ENCODE assay signal across 34 cellular contexts in the genomic region with DNA sequence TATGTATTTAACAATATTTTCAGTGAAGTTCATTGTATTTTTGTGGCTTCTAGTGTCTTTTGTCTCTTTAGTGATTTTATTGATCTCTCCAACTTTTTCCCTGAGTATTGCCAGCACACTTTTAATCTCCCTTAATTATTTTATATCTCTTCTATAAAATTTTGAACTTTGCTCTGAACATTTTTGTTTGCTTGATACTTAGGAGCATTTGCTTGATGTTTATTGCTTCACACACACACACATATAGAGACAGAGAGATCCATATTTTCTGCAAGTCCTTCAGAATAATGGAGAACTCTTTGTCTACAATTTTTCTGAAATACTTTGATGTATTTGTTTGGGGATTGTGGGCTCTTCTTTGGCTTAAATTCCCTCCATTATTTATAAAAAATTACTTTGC.
"Had no signal": no experiment of that assay in that cellular context is flagged by ENCODE, and none has a peak within 500 bp of the region (broad histone marks: within the 10 kb centered on the region; RNA-seq: fewer than 3 reads in every experiment).

No MANE protein-coding gene starts in this region.

- H3K27ac ChIP-seq: adrenal gland, body of pancreas, cardiac muscle cell, coronary artery, dorsolateral prefrontal cortex, esophagus muscularis mucosa, foreskin keratinocyte, gastrocnemius medialis, heart left ventricle, WERI-Rb-1 had no signal

- H3K27me3 ChIP-seq: adrenal gland, body of pancreas, cardiac muscle cell, dorsolateral prefrontal cortex, esophagus muscularis mucosa, foreskin keratinocyte, gastrocnemius medialis, heart left ventricle had no signal

- H3K4me3 ChIP-seq: adrenal gland, body of pancreas, cardiac muscle cell, coronary artery, dorsolateral prefrontal cortex, esophagus muscularis mucosa, gastrocnemius medialis, heart left ventricle had no signal

- H3K36me3 ChIP-seq: adrenal gland, cardiac muscle cell, esophagus muscularis mucosa, gastrocnemius medialis, heart left ventricle, WERI-Rb-1 had no signal

- H3K4me3 Mint-ChIP-seq: activated B cell treated with CpG ODN at 0.5 μM for 24 hours; activated CD4-positive, alpha-beta memory T cell treated with anti-CD3 and anti-CD28 coated beads, Interleukin-2, amount 10 ng/mL, durations not matched to agents 7 days and 5 days; activated naive CD8-positive, alpha-beta T cell; activated T-cell treated with anti-CD3 and anti-CD28 coated beads, Interleukin-2, amount 50 U/mL, for 24 hours; activated T-cell treated with anti-CD3 and anti-CD28 coated beads, Interleukin-2, amount 50 U/mL, for 72 hours; dendritic cell treated with granulocyte-macrophage colony-stimulating factor and Interleukin-4, amounts not matched to agents 40 ng/mL and 50 ng/mL, for 4 days; effector memory CD8-positive, alpha-beta T cell; T-helper 17 cell; T-helper 2 cell treated with Interferon-gamma antibody and Interleukin-4, amounts not matched to agents 5 μg/mL and 100 μg/mL, for 36 hours had no signal

- H3K4me1 ChIP-seq: adrenal gland, body of pancreas, esophagus muscularis mucosa, foreskin keratinocyte, gastrocnemius medialis, heart left ventricle had no signal

- H3K27me3 Mint-ChIP-seq: activated B cell treated with CpG ODN at 0.5 μM for 24 hours; activated CD4-positive, alpha-beta memory T cell treated with anti-CD3 and anti-CD28 coated beads, Interleukin-2, amount 10 ng/mL, durations not matched to agents 7 days and 5 days; activated naive CD8-positive, alpha-beta T cell; activated T-cell treated with anti-CD3 and anti-CD28 coated beads, Interleukin-2, amount 50 U/mL, for 24 hours; dendritic cell treated with granulocyte-macrophage colony-stimulating factor and Interleukin-4, amounts not matched to agents 40 ng/mL and 50 ng/mL, for 4 days; effector memory CD8-positive, alpha-beta T cell; T-helper 17 cell had no signal

- H3K4me1 Mint-ChIP-seq: activated CD4-positive, alpha-beta memory T cell treated with anti-CD3 and anti-CD28 coated beads, Interleukin-2, amount 10 ng/mL, durations not matched to agents 7 days and 5 days; T-helper 17 cell had no signal

- H3K9me3 ChIP-seq: body of pancreas had no signal

- ATAC-seq: activated CD4-positive, CD25-positive, alpha-beta regulatory T cell treated with anti-CD3 and anti-CD28 coated beads, Interleukin-2, amount 50 U/mL, for 24 hours; activated T-cell treated with anti-CD3 and anti-CD28 coated beads, Interleukin-2, amount 50 U/mL, for 72 hours; body of pancreas; effector memory CD8-positive, alpha-beta T cell; foreskin keratinocyte; gastrocnemius medialis; heart left ventricle; T-helper 17 cell had no signal

- DNase-seq: activated B cell treated with CpG ODN at 0.5 μM for 24 hours; activated CD4-positive, alpha-beta memory T cell treated with anti-CD3 and anti-CD28 coated beads, Interleukin-2, amount 10 ng/mL, durations not matched to agents 7 days and 5 days; activated CD4-positive, alpha-beta T cell treated with anti-CD3 and anti-CD28 coated beads for 48 hours; activated CD8-positive, alpha-beta memory T cell treated with anti-CD3 and anti-CD28 coated beads, Interleukin-2, amount 50 U/mL, for 48 hours; activated effector memory CD4-positive, alpha-beta T cell treated with Interleukin-2 at 50 U/mL for 16 hours; activated gamma-delta T cell treated with Interleukin-2 at 50 U/mL for 16 hours; activated naive CD4-positive, alpha-beta T cell treated with anti-CD3 and anti-CD28 coated beads, Interleukin-2, amount 50 U/mL, for 16 hours; activated naive CD4-positive, alpha-beta T cell treated with Interleukin-2 at 50 U/mL for 16 hours; activated T-cell treated with anti-CD3 and anti-CD28 coated beads for 4 hours; activated T-cell treated with anti-CD3 and anti-CD28 coated beads, Interleukin-2, amount 50 U/mL, for 24 hours; activated T-cell treated with anti-CD3 and anti-CD28 coated beads, Interleukin-2, amount 50 U/mL, for 72 hours; adrenal gland; aorta; central memory CD4-positive, alpha-beta T cell; cerebellar nuclear complex; effector memory CD8-positive, alpha-beta T cell; erythroblast; foreskin keratinocyte; gastrocnemius medialis; glutamatergic neuron; heart left ventricle; T-helper 1 cell; T-helper 17 cell; T1000; WERI-Rb-1 had no signal

- H3K27ac Mint-ChIP-seq: activated B cell treated with CpG ODN at 0.5 μM for 24 hours; activated CD4-positive, alpha-beta memory T cell treated with anti-CD3 and anti-CD28 coated beads, Interleukin-2, amount 10 ng/mL, durations not matched to agents 7 days and 5 days; activated naive CD8-positive, alpha-beta T cell; activated T-cell treated with anti-CD3 and anti-CD28 coated beads, Interleukin-2, amount 50 U/mL, for 24 hours; activated T-cell treated with anti-CD3 and anti-CD28 coated beads, Interleukin-2, amount 50 U/mL, for 72 hours; dendritic cell treated with granulocyte-macrophage colony-stimulating factor and Interleukin-4, amounts not matched to agents 40 ng/mL and 50 ng/mL, for 4 days; effector memory CD8-positive, alpha-beta T cell; T-helper 17 cell; T-helper 2 cell treated with Interferon-gamma antibody and Interleukin-4, amounts not matched to agents 5 μg/mL and 100 μg/mL, for 36 hours had no signal
